1 cellular context compared by ENCODE assay signal in the genomic region with DNA sequence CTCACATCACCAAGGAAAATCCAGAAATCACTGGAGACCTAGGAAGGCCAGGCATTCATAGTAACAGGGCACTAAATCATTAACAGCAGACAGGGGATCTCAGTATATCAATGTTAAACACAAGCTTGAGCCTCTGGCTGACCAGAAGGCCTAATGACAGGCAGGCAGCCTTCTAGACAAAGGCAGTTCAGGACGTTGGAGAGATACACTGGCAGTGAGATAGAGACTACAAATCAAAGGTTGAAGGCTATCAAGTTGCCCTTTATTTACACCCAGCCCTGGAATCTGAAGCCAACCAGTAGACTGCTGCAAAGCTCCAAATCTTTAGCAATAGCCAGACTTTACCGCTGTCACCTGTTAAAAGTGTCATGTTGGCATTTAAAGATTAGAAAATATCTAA.
TF ChIP-seq lines count a peak whose summit lies in the region.

No MANE protein-coding gene starts in this region.

TF ChIP-seq in Ishikawa, 13 proteins besides CTCF, POLR2A, EP300 and RAD21 (continued from another document):
- TF ChIP-seq, protein P1, sequence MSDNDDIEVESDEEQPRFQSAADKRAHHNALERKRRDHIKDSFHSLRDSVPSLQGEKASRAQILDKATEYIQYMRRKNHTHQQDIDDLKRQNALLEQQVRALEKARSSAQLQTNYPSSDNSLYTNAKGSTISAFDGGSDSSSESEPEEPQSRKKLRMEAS (IDR thresholded peaks at IDR 0.05) = no peak
- TF ChIP-seq TAF1 (IDR thresholded peaks at IDR 0.05; ENCODE audit: low read depth) = no peak
